ENCODE assay signal across 29 cellular contexts in the genomic region with DNA sequence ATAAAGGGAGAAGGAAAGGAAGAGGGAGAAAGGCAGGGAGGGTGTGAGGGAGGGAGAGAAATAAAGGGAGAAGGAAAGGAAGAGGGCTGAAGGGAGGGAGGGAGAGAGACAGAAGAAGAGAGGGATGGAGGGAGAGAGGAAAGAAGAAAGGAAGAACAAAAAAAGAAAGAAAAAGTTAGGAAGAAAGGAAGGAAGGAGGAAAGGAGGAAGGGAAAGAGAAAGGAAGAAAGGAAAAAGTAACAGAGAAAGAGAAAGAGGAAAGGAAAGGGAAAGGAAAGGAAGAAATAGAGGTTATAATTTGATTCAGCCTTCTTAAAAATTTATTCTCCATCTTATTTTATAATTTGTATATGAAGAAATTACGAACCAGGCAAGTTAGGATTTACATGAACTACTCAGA.
"Had no signal": no experiment of that assay in that cellular context is flagged by ENCODE, and none has a peak within 500 bp of the region (broad histone marks: within the 10 kb centered on the region; RNA-seq: fewer than 3 reads in every experiment).

No MANE protein-coding gene starts in this region.

- H3K36me3 ChIP-seq: ascending aorta, breast epithelium, cardiac muscle cell, colonic mucosa, esophagus squamous epithelium, gastroesophageal sphincter had no signal

- H3K36me3 Mint-ChIP-seq: activated naive CD4-positive, alpha-beta T cell treated with anti-CD3 and anti-CD28 coated beads, Interleukin-2, amount 10 ng/mL, durations not matched to agents 7 days and 5 days; activated naive CD4-positive, alpha-beta T cell treated with anti-CD3 and anti-CD28 coated beads, Interleukin-2, amount 50 U/mL, for 72 hours; activated naive CD8-positive, alpha-beta T cell treated with anti-CD3 and anti-CD28 coated beads, Interleukin-2, amount 10 ng/mL, durations not matched to agents 7 days and 5 days; brain had no signal

- H3K9me3 ChIP-seq: ascending aorta, breast epithelium, colonic mucosa, esophagus squamous epithelium, gastroesophageal sphincter had no signal

- H3K27ac ChIP-seq: ascending aorta, breast epithelium, cardiac muscle cell, colonic mucosa, epithelial cell of prostate, esophagus squamous epithelium, gastroesophageal sphincter had no signal

- H3K4me3 ChIP-seq: ascending aorta, breast epithelium, cardiac muscle cell, colonic mucosa, esophagus squamous epithelium, gastroesophageal sphincter had no signal

- H3K27ac Mint-ChIP-seq: activated CD4-positive, alpha-beta memory T cell treated with anti-CD3 and anti-CD28 coated beads, Interleukin-2, amount 10 ng/mL, durations not matched to agents 7 days and 5 days; activated CD4-positive, alpha-beta T cell treated with anti-CD3 and anti-CD28 coated beads, Interleukin-2, amount 10 ng/mL, durations not matched to agents 7 days and 5 days; activated naive CD4-positive, alpha-beta T cell treated with anti-CD3 and anti-CD28 coated beads, Interleukin-2, amount 10 ng/mL, durations not matched to agents 7 days and 5 days; activated naive CD4-positive, alpha-beta T cell treated with anti-CD3 and anti-CD28 coated beads, Interleukin-2, amount 50 U/mL, for 72 hours; activated naive CD8-positive, alpha-beta T cell treated with anti-CD3 and anti-CD28 coated beads, Interleukin-2, amount 10 ng/mL, durations not matched to agents 7 days and 5 days; activated T-cell treated with anti-CD3 and anti-CD28 coated beads, Interleukin-2, amount 50 U/mL, for 24 hours; activated T-cell treated with anti-CD3 and anti-CD28 coated beads, Interleukin-2, amount 50 U/mL, for 72 hours; T-helper 17 cell; T-helper 2 cell treated with Interferon-gamma antibody and Interleukin-4, amounts not matched to agents 5 μg/mL and 100 μg/mL, for 36 hours had no signal

- H3K4me1 ChIP-seq: ascending aorta, breast epithelium, colonic mucosa, esophagus squamous epithelium, gastroesophageal sphincter had no signal

- H3K4me3 Mint-ChIP-seq: activated CD4-positive, alpha-beta memory T cell treated with anti-CD3 and anti-CD28 coated beads, Interleukin-2, amount 10 ng/mL, durations not matched to agents 7 days and 5 days; activated CD4-positive, alpha-beta T cell treated with anti-CD3 and anti-CD28 coated beads, Interleukin-2, amount 10 ng/mL, durations not matched to agents 7 days and 5 days; activated naive CD4-positive, alpha-beta T cell treated with anti-CD3 and anti-CD28 coated beads, Interleukin-2, amount 10 ng/mL, durations not matched to agents 7 days and 5 days; activated naive CD8-positive, alpha-beta T cell treated with anti-CD3 and anti-CD28 coated beads, Interleukin-2, amount 10 ng/mL, durations not matched to agents 7 days and 5 days; activated T-cell treated with anti-CD3 and anti-CD28 coated beads, Interleukin-2, amount 50 U/mL, for 24 hours; activated T-cell treated with anti-CD3 and anti-CD28 coated beads, Interleukin-2, amount 50 U/mL, for 72 hours; brain; T-helper 17 cell; T-helper 2 cell treated with Interferon-gamma antibody and Interleukin-4, amounts not matched to agents 5 μg/mL and 100 μg/mL, for 36 hours had no signal

- ATAC-seq: activated naive CD4-positive, alpha-beta T cell treated with anti-CD3 and anti-CD28 coated beads, Interleukin-2, amount 50 U/mL, for 72 hours; activated T-cell treated with anti-CD3 and anti-CD28 coated beads, Interleukin-2, amount 50 U/mL, for 72 hours; gastroesophageal sphincter; T-helper 17 cell had no signal

- DNase-seq: activated CD4-positive, alpha-beta memory T cell treated with anti-CD3 and anti-CD28 coated beads, Interleukin-2, amount 10 ng/mL, durations not matched to agents 7 days and 5 days; activated CD4-positive, alpha-beta T cell treated with anti-CD3 and anti-CD28 coated beads for 1 hour; activated CD4-positive, alpha-beta T cell treated with anti-CD3 and anti-CD28 coated beads for 4 hours; activated CD4-positive, alpha-beta T cell treated with anti-CD3 and anti-CD28 coated beads, Interleukin-2, amount 10 ng/mL, durations not matched to agents 7 days and 5 days; activated CD4-positive, alpha-beta T cell treated with anti-CD3 and anti-CD28 coated beads, Interleukin-2, amount 50 U/mL, for 4 hours; activated CD8-positive, alpha-beta memory T cell treated with anti-CD3 and anti-CD28 coated beads, Interleukin-2, amount 50 U/mL, for 48 hours; activated gamma-delta T cell; activated naive CD4-positive, alpha-beta T cell; activated naive CD4-positive, alpha-beta T cell treated with anti-CD3 and anti-CD28 coated beads, Interleukin-2, amount 10 ng/mL, durations not matched to agents 7 days and 5 days; activated naive CD8-positive, alpha-beta T cell treated with anti-CD3 and anti-CD28 coated beads, Interleukin-2, amount 10 ng/mL, durations not matched to agents 7 days and 5 days; activated T-cell treated with anti-CD3 and anti-CD28 coated beads for 4 hours; activated T-cell treated with anti-CD3 and anti-CD28 coated beads, Interleukin-2, amount 50 U/mL, for 24 hours; activated T-cell treated with anti-CD3 and anti-CD28 coated beads, Interleukin-2, amount 50 U/mL, for 72 hours; central memory CD4-positive, alpha-beta T cell; cerebellar nuclear complex; colonic mucosa; effector CD8-positive, alpha-beta T cell; esophagus squamous epithelium; T-helper 1 cell; T-helper 17 cell; T1000 had no signal

- H3K27me3 Mint-ChIP-seq: activated CD4-positive, alpha-beta memory T cell treated with anti-CD3 and anti-CD28 coated beads, Interleukin-2, amount 10 ng/mL, durations not matched to agents 7 days and 5 days; activated CD4-positive, alpha-beta T cell treated with anti-CD3 and anti-CD28 coated beads, Interleukin-2, amount 10 ng/mL, durations not matched to agents 7 days and 5 days; activated naive CD4-positive, alpha-beta T cell treated with anti-CD3 and anti-CD28 coated beads, Interleukin-2, amount 10 ng/mL, durations not matched to agents 7 days and 5 days; activated naive CD8-positive, alpha-beta T cell treated with anti-CD3 and anti-CD28 coated beads, Interleukin-2, amount 10 ng/mL, durations not matched to agents 7 days and 5 days; activated T-cell treated with anti-CD3 and anti-CD28 coated beads, Interleukin-2, amount 50 U/mL, for 24 hours; brain; T-helper 17 cell had no signal

- H3K9me3 Mint-ChIP-seq: activated CD4-positive, alpha-beta T cell treated with anti-CD3 and anti-CD28 coated beads, Interleukin-2, amount 10 ng/mL, durations not matched to agents 7 days and 5 days; activated naive CD4-positive, alpha-beta T cell treated with anti-CD3 and anti-CD28 coated beads, Interleukin-2, amount 10 ng/mL, durations not matched to agents 7 days and 5 days; activated naive CD8-positive, alpha-beta T cell treated with anti-CD3 and anti-CD28 coated beads, Interleukin-2, amount 10 ng/mL, durations not matched to agents 7 days and 5 days; activated T-cell treated with anti-CD3 and anti-CD28 coated beads, Interleukin-2, amount 50 U/mL, for 72 hours; brain; T-helper 2 cell treated with Interferon-gamma antibody and Interleukin-4, amounts not matched to agents 5 μg/mL and 100 μg/mL, for 36 hours had no signal

- H3K4me1 Mint-ChIP-seq: activated CD4-positive, alpha-beta memory T cell treated with anti-CD3 and anti-CD28 coated beads, Interleukin-2, amount 10 ng/mL, durations not matched to agents 7 days and 5 days; activated CD4-positive, alpha-beta T cell treated with anti-CD3 and anti-CD28 coated beads, Interleukin-2, amount 10 ng/mL, durations not matched to agents 7 days and 5 days; activated naive CD4-positive, alpha-beta T cell treated with anti-CD3 and anti-CD28 coated beads, Interleukin-2, amount 10 ng/mL, durations not matched to agents 7 days and 5 days; activated naive CD8-positive, alpha-beta T cell treated with anti-CD3 and anti-CD28 coated beads, Interleukin-2, amount 10 ng/mL, durations not matched to agents 7 days and 5 days; T-helper 17 cell had no signal

- H3K27me3 ChIP-seq: ascending aorta, breast epithelium, colonic mucosa, esophagus squamous epithelium, gastroesophageal sphincter had no signal
